8 cellular contexts compared by ENCODE assay signal in genomic region chr19:13731147-13731964, GRCh38. TPM values are rescaled to one million over a fixed set of nuclear protein-coding genes. Genes with fewer than 3 reads are reported as not detected.
A peak's percentile ranks its signal among the peaks of the same experiment; 100 is the strongest.
DNase-seq lines count a peak whose midpoint lies in the region; ATAC-seq and TF ChIP-seq lines count a peak whose summit lies in the region.

No MANE protein-coding gene starts in this region.

- H3K9ac ChIP-seq in colonic mucosa (ENCODE audit: low read depth in 2 of 2, low read length in 2 of 2) = peak overlapping the region; percentile 82 to 89

- no peaks in the 10 kb centered on the region for H3K4me1 ChIP-seq in colonic mucosa

- H3K36me3 ChIP-seq in colonic mucosa = no peaks in the 10 kb centered on the region

- peak overlapping the region; percentile 52 for H3K4me3 ChIP-seq in colonic mucosa

- H3K27ac ChIP-seq in colonic mucosa = peak overlapping the region; percentile 89

- no peaks in the 10 kb centered on the region for H3K9me3 ChIP-seq in colonic mucosa

- no peak for TF ChIP-seq CTCF in colonic mucosa (IDR thresholded peaks at IDR 0.05)

- H3K27me3 ChIP-seq in colonic mucosa = no peaks in the 10 kb centered on the region

- DNase-seq in Ammon's horn (ENCODE audit: low spot score) (peak; percentile 99), GM19238 (ENCODE audit: insufficient read length, low spot score) (peak; percentile 99), NCI-H524 (lab: John Stamatoyannopoulos, UW) (peak; percentile 93 to 96), colonic mucosa (peak; percentile 98), kidney tubule cell (ENCODE audit: low spot score) (peak; percentile 97)
- peak; percentile 95 for DNase-seq in activated CD4-positive, alpha-beta T cell treated with anti-CD3 and anti-CD28 coated beads for 48 hours
- DNase-seq in stimulated activated CD4-positive, alpha-beta T cell treated with anti-CD3 and anti-CD28 coated beads, Interleukin-1b, Interleukin-23, amount 100 ng/mL, for 1 hour (ENCODE audit: low read depth in 2 of 2) = peak; percentile 83 to 90

- peak; percentile 95 for ATAC-seq in HG03442 (IDR thresholded peaks at IDR 0.05; ENCODE audit: unreplicated experiment)

- intact Hi-C loops in colonic mucosa (cut with DNase I) = no loop called here

RNA-seq across cellular contexts. Expression of gene MRI1, which starts 33.0 kb away (rescaled TPM):
- 10 to 100 TPM; 19.5 to 26.7 TPM for total RNA-seq in colonic mucosa

RNA-seq across cellular contexts. Expression of gene C19orf53, which starts 42.9 kb away (rescaled TPM):
- total RNA-seq in colonic mucosa = 10 to 100 TPM; 48.5 to 82.6 TPM

Comparison
In these comparisons a context has a peak if more than half of its experiments do, and no peak if none do; other contexts are left out.
1. Peak in every context shown above with its lines: DNase-seq, ATAC-seq, H3K4me3 ChIP-seq and H3K27ac ChIP-seq.